Comparison of ENCODE assay signal across 2 cellular contexts in genomic region chr7:122407195-122407594, GRCh38.
TF ChIP-seq lines count a peak whose summit lies in the region.

No MANE protein-coding gene starts in this region.

TF ChIP-seq in GM23338, 12 proteins besides CTCF, POLR2A, EP300 and RAD21:
- TF ChIP-seq REST (IDR thresholded peaks at IDR 0.05; ENCODE audit: unreplicated experiment) (no peak), NANOG (IDR thresholded peaks at IDR 0.05; ENCODE audit: borderline replicate concordance) (no peak), JUNB (IDR thresholded peaks at IDR 0.05; ENCODE audit: unreplicated experiment) (no peak)

TF ChIP-seq in WTC11, 78 proteins besides CTCF, POLR2A, EP300 and RAD21 (continued from another document):
- TF ChIP-seq E2F4 (CRISPR knock-in tag; IDR thresholded peaks at IDR 0.05; ENCODE audit: borderline replicate concordance, low read depth): no peak
- TF ChIP-seq HMGXB4 (CRISPR knock-in tag; IDR thresholded peaks at IDR 0.05): no peak
- TF ChIP-seq ZNF138 (CRISPR knock-in tag; conservative IDR thresholded peaks at IDR 0.05): no peak
- TF ChIP-seq TEAD4 (CRISPR knock-in tag; IDR thresholded peaks at IDR 0.05): no peak
- no peak for TF ChIP-seq SMAD3 (CRISPR knock-in tag; IDR thresholded peaks at IDR 0.05; ENCODE audit: borderline replicate concordance)
- TF ChIP-seq ZMAT4 (CRISPR knock-in tag; IDR thresholded peaks at IDR 0.05): no peak
- no peak for TF ChIP-seq TP53 (CRISPR knock-in tag; IDR thresholded peaks at IDR 0.05)
- no peak for TF ChIP-seq ZNF512 (CRISPR knock-in tag; IDR thresholded peaks at IDR 0.05; ENCODE audit: borderline replicate concordance)
- no peak for TF ChIP-seq STAT6 (CRISPR knock-in tag; conservative IDR thresholded peaks at IDR 0.05; ENCODE audit: low read depth)
- TF ChIP-seq ZNF263 (CRISPR knock-in tag; IDR thresholded peaks at IDR 0.05; ENCODE audit: low read depth): no peak
- no peak for TF ChIP-seq NFE2L1 (CRISPR knock-in tag; IDR thresholded peaks at IDR 0.05)
- TF ChIP-seq NR2C2 (CRISPR knock-in tag; IDR thresholded peaks at IDR 0.05): no peak
- no peak for TF ChIP-seq E2F1 (CRISPR knock-in tag; IDR thresholded peaks at IDR 0.05)
- TF ChIP-seq NFYB (CRISPR knock-in tag; conservative IDR thresholded peaks at IDR 0.05; ENCODE audit: low read depth): no peak
- TF ChIP-seq CDX4 (CRISPR knock-in tag; IDR thresholded peaks at IDR 0.05; ENCODE audit: borderline replicate concordance): no peak
- TF ChIP-seq SMAD4 (CRISPR knock-in tag; IDR thresholded peaks at IDR 0.05): no peak
- no peak for TF ChIP-seq PRDM15 (CRISPR knock-in tag; IDR thresholded peaks at IDR 0.05)
- no peak for TF ChIP-seq SOX15 (CRISPR knock-in tag; IDR thresholded peaks at IDR 0.05)
- TF ChIP-seq USF1 (CRISPR knock-in tag; IDR thresholded peaks at IDR 0.05): no peak
TF ChIP-seq in WTC11: peak in this region for 0.
